ENCODE assay signal across 21 cellular contexts in genomic region chr17:80248894-80249710, GRCh38. TPM values are rescaled to one million over a fixed set of nuclear protein-coding genes. Genes with fewer than 3 reads are reported as not detected.
DNase-seq lines count a peak whose midpoint lies in the region; ATAC-seq and TF ChIP-seq lines count a peak whose summit lies in the region.
"Had no signal": no experiment of that assay in that cellular context is flagged by ENCODE, and none has a peak within 500 bp of the region (broad histone marks: within the 10 kb centered on the region; RNA-seq: fewer than 3 reads in every experiment).

No MANE protein-coding gene starts in this region.

- 0 out of 2 replicates have a peak, but pooled peaks cover 6% of the 10 kb centered on the region for H3K9me1 ChIP-seq in IMR-90 (ENCODE audit: insufficient read depth, low read length)

- DNase-seq in SK-N-SH (peak; percentile 30), IMR-90 (no peak), spleen (peak; percentile 63)
- DNase-seq in activated CD4-positive, CD25-positive, alpha-beta regulatory T cell treated with anti-CD3 and anti-CD28 coated beads, Interleukin-2, amount 50 U/mL, for 72 hours: no peak
- DNase-seq: BE2C; CD8-positive, alpha-beta T cell; DMS79 treated with DMSO at 0.1 percent for 48 hours; H9; Kasumi-1; MM.1S; NCI-H1105 treated with DMSO at 0.1 percent for 48 hours; NCI-H187 treated with DMSO at 0.1 percent for 48 hours; NCI-H446; NCI-H69; SJCRH30 had no signal

- no peak overlapping the region for H2BK120ac ChIP-seq in IMR-90 (ENCODE audit: low read depth, low read length)

- BruUV-seq in IMR-90 (replicated peaks; lab: Mats Ljungman, UMichigan): no TSS peak

- H3K79me1 ChIP-seq in IMR-90 (ENCODE audit: low read depth in 1 of 2, low read length in 2 of 2): no peaks in the 10 kb centered on the region

- H2AK9ac ChIP-seq in IMR-90 (replicated peaks; ENCODE audit: low read depth, low read length, poor library complexity): peak overlapping the region; percentile 65

- H3K9me3 Mint-ChIP-seq in dendritic cell treated with granulocyte-macrophage colony-stimulating factor and Interleukin-4, amounts not matched to agents 40 ng/mL and 50 ng/mL, for 4 days: no peaks in the 10 kb centered on the region
- H3K9me3 Mint-ChIP-seq: CD8-positive, alpha-beta T cell; H9 had no signal

- no peak overlapping the region for H2BK5ac ChIP-seq in IMR-90 (ENCODE audit: low read depth, low read length, poor library complexity, severe bottlenecking)

- H3F3A ChIP-seq in SK-N-SH (replicated peaks; ENCODE audit: insufficient read depth): peaks cover 7% of the 10 kb centered on the region

- no peak overlapping the region for H3K9ac ChIP-seq in SK-N-SH
- no peak overlapping the region for H3K9ac ChIP-seq in IMR-90 (ENCODE audit: low read depth, low read length)

- POLR2A ChIA-PET in SK-N-SH (lab: Yijun Ruan, JAX): no interaction called here
- POLR2A ChIA-PET in IMR-90 (lab: Charles Lee; ENCODE audit: unreplicated experiment): no interaction called here

- H3K9me3 ChIP-seq in SK-N-SH (no peaks in the 10 kb centered on the region), IMR-90 (ENCODE audit: control insufficient read depth, insufficient read depth, low read length) (no peaks in the 10 kb centered on the region), spleen (no peaks in the 10 kb centered on the region)
- H3K9me3 ChIP-seq: BE2C, SJCRH30 had no signal

- H4K8ac ChIP-seq in IMR-90 (ENCODE audit: low read depth in 2 of 2, low read length in 2 of 2): no peak overlapping the region

- no peak for TF ChIP-seq EP300 in SK-N-SH (IDR thresholded peaks at IDR 0.05; ENCODE audit: borderline replicate concordance in 1 of 2, low read depth in 1 of 2, low read length in 1 of 2)

- TF ChIP-seq POLR2A in IMR-90 (IDR thresholded peaks at IDR 0.05; ENCODE audit: low read depth, low read length) (no peak), spleen (IDR thresholded peaks at IDR 0.05) (no peak)

- peaks cover 5% of the 10 kb centered on the region for H3K27me3 Mint-ChIP-seq in dendritic cell treated with granulocyte-macrophage colony-stimulating factor and Interleukin-4, amounts not matched to agents 40 ng/mL and 50 ng/mL, for 4 days

- H4K91ac ChIP-seq in IMR-90 (ENCODE audit: insufficient read depth, low read depth, low read length): no peak overlapping the region

- H3K18ac ChIP-seq in IMR-90 (ENCODE audit: low read depth, low read length): no peak overlapping the region

- TF ChIP-seq CTCF in SK-N-SH (IDR thresholded peaks at IDR 0.05): no peak
- TF ChIP-seq CTCF in IMR-90 (conservative IDR thresholded peaks at IDR 0.05; ENCODE audit: low read depth, low read length): no peak
- TF ChIP-seq CTCF in spleen (IDR thresholded peaks at IDR 0.05 in 8 of 11, conservative IDR thresholded peaks at IDR 0.05 in 3 of 11): no peak

- H4K20me1 ChIP-seq in SK-N-SH (ENCODE audit: insufficient read depth) (no peaks in the 10 kb centered on the region), IMR-90 (ENCODE audit: insufficient read depth, low read length) (no peaks in the 10 kb centered on the region)

- H3K36me3 ChIP-seq in SK-N-SH (replicated peaks in 1 of 2; ENCODE audit: control insufficient read depth in 1 of 2, insufficient read depth in 2 of 2, low read length in 1 of 2) (peaks cover 5 to 12% of the 10 kb centered on the region in 2 experiments), IMR-90 (ENCODE audit: control insufficient read depth, insufficient read depth, low read length) (peaks cover 48% of the 10 kb centered on the region), spleen (peaks cover 2 to 85% (median 23%) of the 10 kb centered on the region in 6 donors)
- H3K36me3 ChIP-seq: BE2C, SJCRH30 had no signal

- peak overlapping the region; percentile 47 for H3K27ac Mint-ChIP-seq in dendritic cell treated with granulocyte-macrophage colony-stimulating factor and Interleukin-4, amounts not matched to agents 40 ng/mL and 50 ng/mL, for 4 days
- H3K27ac Mint-ChIP-seq: CD8-positive, alpha-beta T cell had no signal

- H3K4me1 Mint-ChIP-seq in dendritic cell treated with granulocyte-macrophage colony-stimulating factor and Interleukin-4, amounts not matched to agents 40 ng/mL and 50 ng/mL, for 4 days (ENCODE audit: low read depth): peaks cover 23% of the 10 kb centered on the region

- H3K4me3 ChIP-seq in SK-N-SH (ENCODE audit: low read depth in 2 of 2, low read length in 1 of 2) (no peak overlapping the region), IMR-90 (ENCODE audit: insufficient read depth, low read depth, low read length) (no peak overlapping the region), spleen (no peak overlapping the region)
- H3K4me3 ChIP-seq: SJCRH30 had no signal

- no peak for TF ChIP-seq RAD21 in SK-N-SH (IDR thresholded peaks at IDR 0.05; ENCODE audit: low read length)
- TF ChIP-seq RAD21 in IMR-90 (IDR thresholded peaks at IDR 0.05; ENCODE audit: low read length): no peak

- H4K5ac ChIP-seq in IMR-90 (ENCODE audit: low read depth, low read length): no peak overlapping the region

- H3K27me3 ChIP-seq in SK-N-SH (ENCODE audit: insufficient read depth): no peaks in the 10 kb centered on the region
- no peaks in the 10 kb centered on the region for H3K27me3 ChIP-seq in IMR-90 (ENCODE audit: control insufficient read depth, insufficient read depth, low read length)
- H3K27me3 ChIP-seq in spleen (replicated peaks in 1 of 7): no peaks in the 10 kb centered on the region
- H3K27me3 ChIP-seq: BE2C, SJCRH30 had no signal

- no peak overlapping the region for H2BK15ac ChIP-seq in IMR-90 (ENCODE audit: low read depth, low read length)

- H3K79me2 ChIP-seq in SK-N-SH (ENCODE audit: insufficient read depth): no peaks in the 10 kb centered on the region

- H3K56ac ChIP-seq in IMR-90 (ENCODE audit: extremely low read depth, insufficient read depth, low read length): no peak overlapping the region

- H3K4me3 Mint-ChIP-seq in dendritic cell treated with granulocyte-macrophage colony-stimulating factor and Interleukin-4, amounts not matched to agents 40 ng/mL and 50 ng/mL, for 4 days: no peak overlapping the region
- H3K4me3 Mint-ChIP-seq: CD8-positive, alpha-beta T cell; H9 had no signal

- H3K4ac ChIP-seq in IMR-90 (ENCODE audit: low read depth, low read length): no peak overlapping the region

- WGBS in SK-N-SH (ENCODE audit: low lambda C conversion rate): 81% methylated on average over 14 of the region's 26 CpGs
- 90% methylated on average over 16 of the region's 26 CpGs; no CpG with 5 or more reads in 1 of the 2 experiments for WGBS in IMR-90 (ENCODE audit: extremely low coverage in 2 of 2, insufficient read length in 1 of 2), 2 experiments
- 80 to 91% (median 90%) methylated on average over 16 to 26 of the region's 26 CpGs for WGBS in spleen, 5 donors

- dilution Hi-C loops in IMR-90 (cut with HindIII; ENCODE audit: low sequenced_read_pairs, unreplicated experiment): no loop called here

- peaks cover 98% of the 10 kb centered on the region for H3K36me3 Mint-ChIP-seq in dendritic cell treated with granulocyte-macrophage colony-stimulating factor and Interleukin-4, amounts not matched to agents 40 ng/mL and 50 ng/mL, for 4 days (ENCODE audit: low read depth)

- no peak overlapping the region for H3K4me2 ChIP-seq in SK-N-SH
- no peak overlapping the region for H3K4me2 ChIP-seq in IMR-90 (ENCODE audit: low read depth, low read length)

- CTCF ChIA-PET in SK-N-SH (lab: Yijun Ruan, JAX): no interaction called here
- CTCF ChIA-PET in IMR-90 (lab: Yijun Ruan, JAX): no interaction called here

- no peak overlapping the region for H3K14ac ChIP-seq in IMR-90 (replicated peaks; ENCODE audit: low read depth, low read length)

- H3K4me1 ChIP-seq in SK-N-SH (ENCODE audit: control insufficient read depth in 1 of 2, insufficient read depth in 2 of 2, low read depth in 1 of 2, low read length in 1 of 2): 0 out of 4 replicates have a peak, but pooled peaks cover 0 to 3% of the 10 kb centered on the region in 2 experiments
- no peaks in the 10 kb centered on the region; the same call in 1 of the 2 replicates for H3K4me1 ChIP-seq in IMR-90 (ENCODE audit: control insufficient read depth, insufficient read depth, low read length)
- peaks cover 0 to 17% (median 14%) of the 10 kb centered on the region in 6 donors for H3K4me1 ChIP-seq in spleen
- H3K4me1 ChIP-seq: BE2C, SJCRH30 had no signal

- no peak overlapping the region for H2BK20ac ChIP-seq in IMR-90 (ENCODE audit: low read depth, low read length)

- in situ Hi-C loops in IMR-90 (cut with MboI; ENCODE audit: low sequenced_read_pairs): no loop called here

- H2AK5ac ChIP-seq in IMR-90 (ENCODE audit: low read depth, low read length): no peak overlapping the region

- H2AFZ ChIP-seq in SK-N-SH (ENCODE audit: low read depth) (no peak overlapping the region), IMR-90 (replicated peaks; ENCODE audit: low read length, poor library complexity) (no peak overlapping the region)

- ATAC-seq in SK-N-SH treated with all-trans-retinoic acid at 6 μM for 48 hours: no peak
- no peak for ATAC-seq in IMR-90 (ENCODE audit: low read depth)
- no peak for ATAC-seq in GM21360 (IDR thresholded peaks at IDR 0.05; ENCODE audit: unreplicated experiment)
- ATAC-seq in GM18861 (IDR thresholded peaks at IDR 0.05; ENCODE audit: unreplicated experiment): no peak
- ATAC-seq: CD8-positive, alpha-beta T cell had no signal

- no peak overlapping the region for H3K23ac ChIP-seq in IMR-90 (ENCODE audit: low read depth, low read length)

- no peaks in the 10 kb centered on the region for H3K9me2 ChIP-seq in SK-N-SH

- intact Hi-C loops in IMR-90 (cut with micrococcal nuclease): no loop called here
- intact Hi-C loops in dendritic cell treated with granulocyte-macrophage colony-stimulating factor and Interleukin-4, amounts not matched to agents 40 ng/mL and 50 ng/mL, for 4 days (cut with micrococcal nuclease): no loop called here
- intact Hi-C loops in spleen (cut with DNase I; ENCODE audit: low total_unique reads): no loop called here

- no peak overlapping the region for H3K27ac ChIP-seq in SK-N-SH (ENCODE audit: low read depth in 2 of 2, low read length in 1 of 2)
- no peak overlapping the region for H3K27ac ChIP-seq in IMR-90 (ENCODE audit: insufficient read depth, low read length)
- H3K27ac ChIP-seq in spleen: no peak overlapping the region
- H3K27ac ChIP-seq: 22Rv1, RWPE1, SJCRH30 had no signal

RNA-seq across cellular contexts. Expression of gene RNF213, which starts 11.6 kb away (rescaled TPM):
- polyA plus RNA-seq in SK-N-SH (2012; rRNA removed) (53.5 and 57.5 TPM in 2 replicates), IMR-90 (2012; rRNA removed) (20.8 and 23.4 TPM in 2 replicates), spleen (10 to 100 TPM; 36.7 to 78.7 (median 57.0) TPM)
- 28.1 and 37.8 TPM in 2 replicates for polyA plus RNA-seq in SK-N-SH (2012; cell fraction: cytosol; rRNA removed)
- polyA plus RNA-seq in SK-N-SH (2012; cell fraction: nucleus; rRNA removed): 265 and 299 TPM in 2 replicates
- total RNA-seq in IMR-90 (2012; rRNA removed) (36.0 and 37.5 TPM in 2 replicates), spleen (100 to 1,000 TPM; 303 to 481 (median 353) TPM)
- 11.3 and 20.0 TPM in 2 replicates for polyA plus RNA-seq in IMR-90 (2012; cell fraction: cytosol; rRNA removed)
- polyA plus RNA-seq in IMR-90 (2012; cell fraction: nucleus; rRNA removed; ENCODE audit: low replicate concordance): 95.6 and 134 TPM in 2 replicates

RNA-seq across cellular contexts. Expression of gene SLC26A11, which starts 28.9 kb away (rescaled TPM):
- polyA plus RNA-seq in SK-N-SH (2012; rRNA removed) (32.7 and 35.9 TPM in 2 replicates), IMR-90 (2012; rRNA removed) (15.6 and 17.2 TPM in 2 replicates), spleen (10 to 100 TPM in 1 of 3 donors, 1 to 10 TPM in 2; 6.8 to 22.4 (median 8.2) TPM)
- 11.6 and 17.7 TPM in 2 replicates for polyA plus RNA-seq in SK-N-SH (2012; cell fraction: cytosol; rRNA removed)
- polyA plus RNA-seq in SK-N-SH (2012; cell fraction: nucleus; rRNA removed): 102 and 109 TPM in 2 replicates
- total RNA-seq in IMR-90 (2012; rRNA removed) (2.2 and 3.2 TPM in 2 replicates), spleen (10 to 100 TPM; 22.8 to 39.7 (median 33.9) TPM)
- 7.8 and 15.2 TPM in 2 replicates for polyA plus RNA-seq in IMR-90 (2012; cell fraction: cytosol; rRNA removed)
- polyA plus RNA-seq in IMR-90 (2012; cell fraction: nucleus; rRNA removed; ENCODE audit: low replicate concordance): 43.1 and 103 TPM in 2 replicates

RNA-seq across cellular contexts. Expression of gene SGSH, which starts 29.0 kb away (rescaled TPM):
- polyA plus RNA-seq in SK-N-SH (2012; rRNA removed) (96.5 and 161 TPM in 2 replicates), IMR-90 (2012; rRNA removed) (41.5 TPM in 2 replicates), spleen (10 to 100 TPM; 23.6 to 63.4 (median 51.9) TPM)
- polyA plus RNA-seq in SK-N-SH (2012; cell fraction: cytosol; rRNA removed): 86.9 and 93.2 TPM in 2 replicates
- polyA plus RNA-seq in SK-N-SH (2012; cell fraction: nucleus; rRNA removed): 459 and 571 TPM in 2 replicates
- total RNA-seq in IMR-90 (2012; rRNA removed) (3.0 and 3.9 TPM in 2 replicates), spleen (100 to 1,000 TPM in 3 of 7 donors, 10 to 100 TPM in 4; 85.9 to 137 (median 95.1) TPM)
- 45.7 and 54.0 TPM in 2 replicates for polyA plus RNA-seq in IMR-90 (2012; cell fraction: cytosol; rRNA removed)
- polyA plus RNA-seq in IMR-90 (2012; cell fraction: nucleus; rRNA removed; ENCODE audit: low replicate concordance): 159 and 195 TPM in 2 replicates

Comparison
In these comparisons a context has a peak if more than half of its experiments do, and no peak if none do; other contexts are left out.
1. DNase-seq: peak in SK-N-SH (single experiment) and spleen (single experiment); none in IMR-90 (single experiment) and activated CD4-positive, CD25-positive, alpha-beta regulatory T cell treated with anti-CD3 and anti-CD28 coated beads, Interleukin-2, amount 50 U/mL, for 72 hours (single experiment).